ENCODE assay signal across 17 cellular contexts in genomic region chrX:119635799-119636198, GRCh38. TPM values are rescaled to one million over a fixed set of nuclear protein-coding genes. Genes with fewer than 3 reads are reported as not detected.
DNase-seq lines count a peak whose midpoint lies in the region; ATAC-seq and TF ChIP-seq lines count a peak whose summit lies in the region.
"Had no signal": no experiment of that assay in that cellular context is flagged by ENCODE, and none has a peak within 500 bp of the region (broad histone marks: within the 10 kb centered on the region; RNA-seq: fewer than 3 reads in every experiment).

No MANE protein-coding gene starts in this region.

- TF ChIP-seq CTCF in CD8-positive, alpha-beta T cell (IDR thresholded peaks at IDR 0.05) = no peak
- TF ChIP-seq CTCF in SU-DHL-6 (IDR thresholded peaks at IDR 0.05; ENCODE audit: insufficient read depth, low read length, poor library complexity, severe bottlenecking) = no peak
- no peak for TF ChIP-seq CTCF in breast epithelium (IDR thresholded peaks at IDR 0.05)
- no peak for TF ChIP-seq CTCF in vagina (IDR thresholded peaks at IDR 0.05)
- TF ChIP-seq CTCF in A673 (conservative IDR thresholded peaks at IDR 0.05; ENCODE audit: low read depth, low read length) = no peak

- BruUV-seq in A673 (replicated peaks; lab: Mats Ljungman, UMichigan) = no TSS peak

- no peaks in the 10 kb centered on the region for H3K9me3 ChIP-seq in CD8-positive, alpha-beta T cell (ENCODE audit: low read length)
- no peaks in the 10 kb centered on the region for H3K9me3 ChIP-seq in SU-DHL-6 (ENCODE audit: insufficient read depth, low read length)
- no peaks in the 10 kb centered on the region for H3K9me3 ChIP-seq in breast epithelium
- H3K9me3 ChIP-seq in vagina = no peaks in the 10 kb centered on the region
- H3K9me3 ChIP-seq in A673 (ENCODE audit: low read depth, low read length, poor library complexity, severe bottlenecking) = no peaks in the 10 kb centered on the region
- H3K9me3 ChIP-seq: gastroesophageal sphincter had no signal

- ATAC-seq in CD8-positive, alpha-beta T cell = no peak
- ATAC-seq in GM21723 (IDR thresholded peaks at IDR 0.05; ENCODE audit: unreplicated experiment) = peak; percentile 1
- ATAC-seq: gastroesophageal sphincter, SK-N-SH treated with all-trans-retinoic acid at 6 μM for 48 hours had no signal

- DNase-seq in CD8-positive, alpha-beta T cell = no peak
- DNase-seq in iPS-NIHi11 (ENCODE audit: low spot score) = peak; percentile 6
- DNase-seq in HUDEP-2 (lab: John Stamatoyannopoulos, UW; ENCODE audit: unreplicated experiment in 76 of 76) = no peak
- no peak for DNase-seq in breast epithelium (ENCODE audit: low spot score in 2 of 2)
- DNase-seq in vagina (ENCODE audit: extremely low spot score in 2 of 2) = no peak
- DNase-seq in A673 (ENCODE audit: low spot score) = no peak
- DNase-seq: kidney glomerular epithelial cell; NCI-H1930; NCI-H82; stimulated activated CD4-positive, alpha-beta T cell treated with anti-CD3 and anti-CD28 coated beads, Interleukin-2, amount 100 ng/mL, for 48 hours had no signal

- no peak overlapping the region for H2AFZ ChIP-seq in SU-DHL-6 (ENCODE audit: low read depth, low read length, severe bottlenecking)

- 0 out of 2 replicates have a peak, but pooled peaks cover 6% of the 10 kb centered on the region for H3F3A ChIP-seq in SU-DHL-6 (ENCODE audit: insufficient read depth)

- no peak overlapping the region for H3K4me3 ChIP-seq in CD8-positive, alpha-beta T cell (ENCODE audit: low read depth, low read length)
- no peak overlapping the region for H3K4me3 ChIP-seq in SU-DHL-6 (ENCODE audit: insufficient read depth, low read length, poor library complexity, severe bottlenecking)
- H3K4me3 ChIP-seq in breast epithelium = no peak overlapping the region
- no peak overlapping the region for H3K4me3 ChIP-seq in vagina
- H3K4me3 ChIP-seq in A673 (ENCODE audit: low read depth, low read length, poor library complexity, severe bottlenecking) = no peak overlapping the region
- H3K4me3 ChIP-seq: cardiac muscle cell, gastroesophageal sphincter had no signal

- H3K4me3 Mint-ChIP-seq in CD8-positive, alpha-beta T cell = no peak overlapping the region
- H3K4me3 Mint-ChIP-seq: nephron had no signal

- H3K4me2 ChIP-seq in SU-DHL-6 (ENCODE audit: low read depth, low read length, poor library complexity, severe bottlenecking) = peak overlapping the region; percentile 16

- POLR2A ChIA-PET in CD8-positive, alpha-beta T cell (lab: Charles Lee) = no interaction called here
- POLR2A ChIA-PET in A673 (lab: Charles Lee; ENCODE audit: low non-redundant PET) = no interaction called here

- no peaks in the 10 kb centered on the region for H3K9me3 Mint-ChIP-seq in CD8-positive, alpha-beta T cell

- H3K36me3 Mint-ChIP-seq in CD8-positive, alpha-beta T cell = peaks cover 71% of the 10 kb centered on the region

- TF ChIP-seq POLR2A in breast epithelium (IDR thresholded peaks at IDR 0.05) = no peak
- TF ChIP-seq POLR2A in vagina (IDR thresholded peaks at IDR 0.05) = no peak

- H3K79me2 ChIP-seq in SU-DHL-6 (ENCODE audit: insufficient read depth, low read length) = no peaks in the 10 kb centered on the region

- peak overlapping the region; percentile 17; the same call in 1 of the 2 replicates for H3K9ac ChIP-seq in SU-DHL-6 (ENCODE audit: low read length)

- H3K4me1 ChIP-seq in CD8-positive, alpha-beta T cell (ENCODE audit: insufficient read depth, low read length) = no peaks in the 10 kb centered on the region
- no peaks in the 10 kb centered on the region for H3K4me1 ChIP-seq in breast epithelium
- H3K4me1 ChIP-seq in vagina = no peaks in the 10 kb centered on the region
- no peaks in the 10 kb centered on the region for H3K4me1 ChIP-seq in A673 (ENCODE audit: insufficient read depth, low read length, poor library complexity, severe bottlenecking)
- H3K4me1 ChIP-seq: gastroesophageal sphincter had no signal

- no peaks in the 10 kb centered on the region for H4K20me1 ChIP-seq in SU-DHL-6 (ENCODE audit: low read depth, low read length)

- H3K27ac Mint-ChIP-seq in CD8-positive, alpha-beta T cell = peak overlapping the region; percentile 71
- H3K27ac Mint-ChIP-seq: nephron had no signal

- H3K27me3 ChIP-seq in CD8-positive, alpha-beta T cell (ENCODE audit: insufficient read depth, low read length) = no peaks in the 10 kb centered on the region
- no peaks in the 10 kb centered on the region for H3K27me3 ChIP-seq in SU-DHL-6 (ENCODE audit: low read length)
- H3K27me3 ChIP-seq in breast epithelium = peaks cover 0 to 4% of the 10 kb centered on the region in 2 donors
- H3K27me3 ChIP-seq in vagina = no peaks in the 10 kb centered on the region
- H3K27me3 ChIP-seq in A673 (replicated peaks; ENCODE audit: insufficient read depth, low read depth, low read length, poor library complexity) = no peaks in the 10 kb centered on the region
- H3K27me3 ChIP-seq: cardiac muscle cell, gastroesophageal sphincter had no signal

- H3K27me3 Mint-ChIP-seq in CD8-positive, alpha-beta T cell (ENCODE audit: low read depth) = no peaks in the 10 kb centered on the region

- peaks cover 22% of the 10 kb centered on the region for H3K4me1 Mint-ChIP-seq in CD8-positive, alpha-beta T cell (ENCODE audit: low read depth)

- H3K36me3 ChIP-seq in CD8-positive, alpha-beta T cell (ENCODE audit: insufficient read depth, low read length) = peaks cover 38% of the 10 kb centered on the region
- peaks cover 3% of the 10 kb centered on the region; the same call in 1 of the 2 replicates for H3K36me3 ChIP-seq in SU-DHL-6 (ENCODE audit: low read length)
- no peaks in the 10 kb centered on the region for H3K36me3 ChIP-seq in breast epithelium
- H3K36me3 ChIP-seq in vagina = peaks cover 0 to 3% of the 10 kb centered on the region in 2 donors
- no peaks in the 10 kb centered on the region for H3K36me3 ChIP-seq in A673 (ENCODE audit: insufficient read depth, low read length, poor library complexity, severe bottlenecking)

- H3K27ac ChIP-seq in CD8-positive, alpha-beta T cell (ENCODE audit: low read depth, low read length) = no peak overlapping the region
- H3K27ac ChIP-seq in SU-DHL-6 (ENCODE audit: low read depth, low read length) = peak overlapping the region; percentile 78
- H3K27ac ChIP-seq in breast epithelium = no peak overlapping the region
- no peak overlapping the region for H3K27ac ChIP-seq in vagina
- no peak overlapping the region for H3K27ac ChIP-seq in A673 (ENCODE audit: low read depth, low read length, poor library complexity, severe bottlenecking)
- H3K27ac ChIP-seq: C4-2B, cardiac muscle cell, gastroesophageal sphincter had no signal

- no peaks in the 10 kb centered on the region for H3K9me2 ChIP-seq in SU-DHL-6 (replicated peaks; ENCODE audit: insufficient read depth, low read length)

- CTCF ChIA-PET in CD8-positive, alpha-beta T cell (lab: Charles Lee) = no interaction called here
- CTCF ChIA-PET in A673 (lab: Charles Lee) = no interaction called here

- intact Hi-C loops in CD8-positive, alpha-beta T cell (cut with DNase I, micrococcal nuclease) = no loop called here
- intact Hi-C loops in breast epithelium (cut with DNase I; ENCODE audit: low total_unique reads) (no loop called here), vagina (cut with DNase I) (no loop called here), A673 (cut with micrococcal nuclease; ENCODE audit: unreplicated experiment) (no loop called here)

RNA-seq across cellular contexts. Expression of gene NKRF, which starts 29.6 kb away (rescaled TPM):
- total RNA-seq in CD8-positive, alpha-beta T cell = 10 to 100 TPM; 18.3 to 20.5 TPM
- total RNA-seq in breast epithelium (1 to 10 TPM; 4.8 to 8.5 (median 8.2) TPM), vagina (9.8 TPM), A673 (2021) (18.8 and 22.1 TPM in 2 replicates)

RNA-seq across cellular contexts. Expression of gene SEPTIN6, which starts 57.2 kb away (rescaled TPM):
- 100 to 1,000 TPM; 136 to 138 TPM for total RNA-seq in CD8-positive, alpha-beta T cell
- total RNA-seq in breast epithelium (10 to 100 TPM; 13.1 to 29.2 (median 23.3) TPM), vagina (25.8 TPM), A673 (2021) (61.5 and 69.1 TPM in 2 replicates)
